ENCODE assay signal across 8 cellular contexts in genomic region chr12:57280234-57281062, GRCh38. TPM values are rescaled to one million over a fixed set of nuclear protein-coding genes. Genes with fewer than 3 reads are reported as not detected.
A peak's percentile ranks its signal among the peaks of the same experiment; 100 is the strongest.
DNase-seq lines count a peak whose midpoint lies in the region; ATAC-seq and TF ChIP-seq lines count a peak whose summit lies in the region.

No MANE protein-coding gene starts in this region.

- peak; percentile 87 for DNase-seq in HFF-Myc (ENCODE audit: extremely low read depth, low read depth)
- peak; percentile 64 for DNase-seq in MV-4-11 (lab: John Stamatoyannopoulos, UW)
- peak; percentile 52 to 71 for DNase-seq in activated CD8-positive, alpha-beta memory T cell treated with anti-CD3 and anti-CD28 coated beads for 4 hours (ENCODE audit: low read depth in 2 of 2)
- peak; percentile 7 to 61 for DNase-seq in erythroblast (lab: John Stamatoyannopoulos, UW)
- DNase-seq in pulmonary artery endothelial cell (ENCODE audit: low read depth, low spot score), result peak; percentile 59
- no peak for DNase-seq in DMS114 treated with DMSO at 0.1 percent for 48 hours (lab: John Stamatoyannopoulos, UW; ENCODE audit: unreplicated experiment)
- no peak for DNase-seq in MM.1S

- TF ChIP-seq CTCF in HFF-Myc (IDR thresholded peaks at IDR 0.05; ENCODE audit: low read depth, low read length, missing control alignments) (no peak), MM.1S (IDR thresholded peaks at IDR 0.05; ENCODE audit: low read length) (no peak)

- no peak for TF ChIP-seq POLR2A in erythroblast (IDR thresholded peaks at IDR 0.05; ENCODE audit: low read length)

- H3K4me3 ChIP-seq in HFF-Myc (replicated peaks; ENCODE audit: low read depth, low read length) (peak overlapping the region; percentile 25; the same call in 1 of the 2 replicates), MM.1S (ENCODE audit: low read length) (no peak overlapping the region)

- no peak overlapping the region for H3K4me2 ChIP-seq in MM.1S (ENCODE audit: low read depth, low read length)

- no peaks in the 10 kb centered on the region for H3F3A ChIP-seq in MM.1S (ENCODE audit: insufficient read depth, low read length)

- H3K36me3 ChIP-seq in MM.1S (replicated peaks; ENCODE audit: insufficient read depth, low read length), result no peaks in the 10 kb centered on the region

- H3K9me3 ChIP-seq in MM.1S (replicated peaks; ENCODE audit: insufficient read depth, low read length), result no peaks in the 10 kb centered on the region

- no peak overlapping the region for H3K27ac ChIP-seq in MM.1S (ENCODE audit: low read length)

- H3K27me3 ChIP-seq in MM.1S (replicated peaks; ENCODE audit: insufficient read depth, low read length), result no peaks in the 10 kb centered on the region

- no peak overlapping the region for H2AFZ ChIP-seq in MM.1S (ENCODE audit: low read length)

- H3K79me2 ChIP-seq in MM.1S (ENCODE audit: low read length), result no peaks in the 10 kb centered on the region

- ATAC-seq in GM18499 (IDR thresholded peaks at IDR 0.05; ENCODE audit: insufficient read depth, unreplicated experiment), result peak; percentile 79

- no peaks in the 10 kb centered on the region for H4K20me1 ChIP-seq in MM.1S (ENCODE audit: insufficient read depth, low read length)

- peaks cover 7% of the 10 kb centered on the region; the same call in 1 of the 2 replicates for H3K4me1 ChIP-seq in MM.1S (ENCODE audit: low read length)

- no peaks in the 10 kb centered on the region for H3K9me2 ChIP-seq in MM.1S (replicated peaks; ENCODE audit: insufficient read depth, low read length)

- no peak overlapping the region; the same call in 1 of the 2 replicates for H3K9ac ChIP-seq in MM.1S (ENCODE audit: low read length)

RNA-seq across cellular contexts. Expression of gene STAC3, which starts 29.5 kb away (rescaled TPM):
- 0.07 and 0.13 TPM in 2 replicates for total RNA-seq in pulmonary artery endothelial cell

RNA-seq across cellular contexts. Expression of gene SHMT2, which starts 50.9 kb away (rescaled TPM):
- 247 and 270 TPM in 2 replicates for total RNA-seq in pulmonary artery endothelial cell

Comparison
In these comparisons a context has a peak if more than half of its experiments do, and no peak if none do; other contexts are left out.
1. DNase-seq: peak in HFF-Myc (single experiment), MV-4-11 (single experiment), activated CD8-positive, alpha-beta memory T cell treated with anti-CD3 and anti-CD28 coated beads for 4 hours (2 of 2), erythroblast (2 of 2) and pulmonary artery endothelial cell (single experiment); none in DMS114 treated with DMSO at 0.1 percent for 48 hours (single experiment) and MM.1S (single experiment).